8 cellular contexts compared by ENCODE assay signal in genomic region chr6:68967549-68968300, GRCh38.
DNase-seq lines count a peak whose midpoint lies in the region; ATAC-seq, FAIRE-seq and TF ChIP-seq lines count a peak whose summit lies in the region.

No MANE protein-coding gene starts in this region.

- H3K9me3 ChIP-seq in breast epithelium = no peaks in the 10 kb centered on the region

- H3K36me3 ChIP-seq in breast epithelium = no peaks in the 10 kb centered on the region

- no peaks in the 10 kb centered on the region for H3K27me3 ChIP-seq in breast epithelium

- intact Hi-C loops in breast epithelium (cut with DNase I; ENCODE audit: low total_unique reads) = no loop called here

- peak; percentile 91 for FAIRE-seq in A204.1 (lab: Jason Lieb, UNC)

- no peak for TF ChIP-seq POLR2A in breast epithelium (IDR thresholded peaks at IDR 0.05)

- H3K4me3 ChIP-seq in GM12875 (ENCODE audit: low read depth, low read length) (no peak overlapping the region), breast epithelium (no peak overlapping the region)

- DNase-seq in NCI-H1092 (lab: John Stamatoyannopoulos, UW) (peak; percentile 32), T1000 (lab: John Stamatoyannopoulos, UW) (peak; percentile 3), breast epithelium (ENCODE audit: low spot score in 2 of 2) (peak; percentile 18 to 53), kidney glomerular epithelial cell (lab: John Stamatoyannopoulos, UW) (peak; percentile 69)
- peak; percentile 5 to 9 (median 7) for DNase-seq in stimulated activated CD4-positive, alpha-beta T cell treated with anti-CD3 and anti-CD28 coated beads, TNF-alpha, amount 100 ng/mL, for 4 hours (ENCODE audit: low read depth in 3 of 3)

- TF ChIP-seq CTCF in GM12875 (IDR thresholded peaks at IDR 0.05; ENCODE audit: borderline replicate concordance, insufficient read depth, low read depth, low read length) (peak; percentile 65), breast epithelium (IDR thresholded peaks at IDR 0.05) (peak; percentile 42 to 63 (median 53))

- no peaks in the 10 kb centered on the region for H3K4me1 ChIP-seq in breast epithelium

- H3K27ac ChIP-seq in breast epithelium = no peak overlapping the region

- peak; percentile 86 for ATAC-seq in HG02623 (IDR thresholded peaks at IDR 0.05; ENCODE audit: unreplicated experiment)

Comparison
In these comparisons a context has a peak if more than half of its experiments do, and no peak if none do; other contexts are left out.
1. DNase-seq: peak in every context shown above with its lines; median percentile 69 in kidney glomerular epithelial cell; 36 in breast epithelium; 32 in NCI-H1092; 7 in stimulated activated CD4-positive, alpha-beta T cell treated with anti-CD3 and anti-CD28 coated beads, TNF-alpha, amount 100 ng/mL, for 4 hours; 3 in T1000.